ENCODE assay signal across 23 cellular contexts in genomic region chrX:68669872-68670271, GRCh38. TPM values are rescaled to one million over a fixed set of nuclear protein-coding genes. Genes with fewer than 3 reads are reported as not detected.
"Had no signal": no experiment of that assay in that cellular context is flagged by ENCODE, and none has a peak within 500 bp of the region (broad histone marks: within the 10 kb centered on the region; RNA-seq: fewer than 3 reads in every experiment).

No MANE protein-coding gene starts in this region.

- H3K36me3 ChIP-seq: gastrocnemius medialis, pancreas, right atrium auricular region, spleen, vagina had no signal

- H3K4me1 Mint-ChIP-seq: naive thymus-derived CD8-positive, alpha-beta T cell had no signal

- H3K9me3 Mint-ChIP-seq: activated T-cell treated with anti-CD3 and anti-CD28 coated beads, Interleukin-2, amount 50 U/mL, for 4 hours; activated T-helper 2 cell treated with anti-CD3 and anti-CD28 coated beads, Interferon-gamma antibody, Interleukin-2, Interleukin-4, amounts not matched to agents 10 μg/mL and 5 μg/mL and 100 μg/mL, durations not matched to agents 14 hours and 24 hours and 36 hours; naive thymus-derived CD8-positive, alpha-beta T cell had no signal

- H3K9me3 ChIP-seq: gastrocnemius medialis, pancreas, psoas muscle, right atrium auricular region, spleen, testis, vagina had no signal

- H3K4me1 ChIP-seq: pancreas, psoas muscle, right atrium auricular region, spleen, testis had no signal

- ATAC-seq: activated T-cell treated with anti-CD3 and anti-CD28 coated beads, Interleukin-2, amount 50 U/mL, for 4 hours; left colon; naive thymus-derived CD8-positive, alpha-beta T cell; pancreas had no signal

- H3K4me3 Mint-ChIP-seq: activated naive CD8-positive, alpha-beta T cell; activated T-cell treated with anti-CD3 and anti-CD28 coated beads, Interleukin-2, amount 50 U/mL, for 4 hours; endodermal cell; naive thymus-derived CD8-positive, alpha-beta T cell; type B pancreatic cell had no signal

- H3K27ac ChIP-seq: coronary artery, epithelial cell of prostate, pancreas, psoas muscle, right atrium auricular region, testis, vagina had no signal

- H3K27me3 Mint-ChIP-seq: activated naive CD8-positive, alpha-beta T cell; type B pancreatic cell had no signal

- H3K36me3 Mint-ChIP-seq: activated naive CD8-positive, alpha-beta T cell; naive thymus-derived CD8-positive, alpha-beta T cell; type B pancreatic cell had no signal

- H3K27ac Mint-ChIP-seq: activated naive CD8-positive, alpha-beta T cell; activated T-helper 2 cell treated with anti-CD3 and anti-CD28 coated beads, Interferon-gamma antibody, Interleukin-2, Interleukin-4, amounts not matched to agents 10 μg/mL and 5 μg/mL and 100 μg/mL, durations not matched to agents 14 hours and 24 hours and 36 hours; naive thymus-derived CD8-positive, alpha-beta T cell; type B pancreatic cell had no signal

- H3K27me3 ChIP-seq: gastrocnemius medialis, right atrium auricular region, testis, vagina had no signal

- DNase-seq: activated CD8-positive, alpha-beta memory T cell treated with anti-CD3 and anti-CD28 coated beads, Interleukin-2, amount 50 U/mL, for 48 hours; activated naive CD4-positive, alpha-beta T cell; activated T-cell treated with anti-CD3 and anti-CD28 coated beads, Interleukin-2, amount 50 U/mL, for 4 hours; cerebellar nuclear complex; left colon; naive thymus-derived CD8-positive, alpha-beta T cell; pancreas; psoas muscle; spleen; stimulated activated CD4-positive, alpha-beta T cell treated with anti-CD3 and anti-CD28 coated beads, Interleukin-4, amount 100 ng/mL, for 1 hour; stimulated activated naive CD4-positive, alpha-beta T cell; T-helper 9 cell; testis had no signal

- H3K4me3 ChIP-seq: coronary artery, gastrocnemius medialis, lung, pancreas, psoas muscle, right atrium auricular region, spleen, testis, vagina had no signal

RNA-seq across cellular contexts. Expression of gene STARD8, which starts 22.4 kb away (rescaled TPM):
- polyA plus RNA-seq: naive thymus-derived CD8-positive, alpha-beta T cell had no signal
